In genomic region chr3:94004301-94004910, GRCh38 we compare ENCODE assay signal across 1 cellular context.
TF ChIP-seq lines count a peak whose summit lies in the region.

No MANE protein-coding gene starts in this region.

TF ChIP-seq in endothelial cell of umbilical vein, 7 proteins besides CTCF, POLR2A, EP300 and RAD21 (continued from another document):
- TF ChIP-seq POLR2AphosphoS5 (IDR thresholded peaks at IDR 0.05; ENCODE audit: insufficient read depth, low read depth, low read length) (no peak), FOS (IDR thresholded peaks at IDR 0.05; ENCODE audit: borderline replicate concordance, insufficient read depth, low read length) (no peak), GATA2 (IDR thresholded peaks at IDR 0.05; ENCODE audit: insufficient read depth, insufficient read length, low read depth, low read length) (no peak), MAX (IDR thresholded peaks at IDR 0.05; ENCODE audit: insufficient read depth, insufficient read length) (no peak)
